In the genomic region with DNA sequence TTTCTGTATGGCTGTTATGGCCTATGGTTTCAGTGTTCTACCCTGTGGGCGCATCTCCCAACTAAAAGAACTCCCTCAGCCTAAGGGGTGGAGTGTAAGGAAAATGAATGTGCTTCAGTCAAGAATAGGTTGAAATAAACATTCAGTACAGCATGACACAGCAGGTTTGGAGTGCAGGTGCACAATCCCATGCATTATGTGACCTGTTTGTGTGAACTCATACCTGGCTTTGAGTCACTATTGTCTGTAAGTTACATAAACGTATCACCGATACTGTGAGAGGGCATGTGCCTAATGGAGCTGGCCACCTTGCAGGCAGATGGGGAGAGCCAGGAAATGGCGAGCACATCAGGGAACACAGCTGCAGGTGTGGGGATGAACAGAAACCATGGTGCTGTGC, we compare ENCODE assay signal across 1 cellular context.
TF ChIP-seq lines count a peak whose summit lies in the region.

No MANE protein-coding gene starts in this region.

TF ChIP-seq in GM23338, 12 proteins besides CTCF, POLR2A, EP300 and RAD21 (continued from another document):
- TF ChIP-seq, protein P1, sequence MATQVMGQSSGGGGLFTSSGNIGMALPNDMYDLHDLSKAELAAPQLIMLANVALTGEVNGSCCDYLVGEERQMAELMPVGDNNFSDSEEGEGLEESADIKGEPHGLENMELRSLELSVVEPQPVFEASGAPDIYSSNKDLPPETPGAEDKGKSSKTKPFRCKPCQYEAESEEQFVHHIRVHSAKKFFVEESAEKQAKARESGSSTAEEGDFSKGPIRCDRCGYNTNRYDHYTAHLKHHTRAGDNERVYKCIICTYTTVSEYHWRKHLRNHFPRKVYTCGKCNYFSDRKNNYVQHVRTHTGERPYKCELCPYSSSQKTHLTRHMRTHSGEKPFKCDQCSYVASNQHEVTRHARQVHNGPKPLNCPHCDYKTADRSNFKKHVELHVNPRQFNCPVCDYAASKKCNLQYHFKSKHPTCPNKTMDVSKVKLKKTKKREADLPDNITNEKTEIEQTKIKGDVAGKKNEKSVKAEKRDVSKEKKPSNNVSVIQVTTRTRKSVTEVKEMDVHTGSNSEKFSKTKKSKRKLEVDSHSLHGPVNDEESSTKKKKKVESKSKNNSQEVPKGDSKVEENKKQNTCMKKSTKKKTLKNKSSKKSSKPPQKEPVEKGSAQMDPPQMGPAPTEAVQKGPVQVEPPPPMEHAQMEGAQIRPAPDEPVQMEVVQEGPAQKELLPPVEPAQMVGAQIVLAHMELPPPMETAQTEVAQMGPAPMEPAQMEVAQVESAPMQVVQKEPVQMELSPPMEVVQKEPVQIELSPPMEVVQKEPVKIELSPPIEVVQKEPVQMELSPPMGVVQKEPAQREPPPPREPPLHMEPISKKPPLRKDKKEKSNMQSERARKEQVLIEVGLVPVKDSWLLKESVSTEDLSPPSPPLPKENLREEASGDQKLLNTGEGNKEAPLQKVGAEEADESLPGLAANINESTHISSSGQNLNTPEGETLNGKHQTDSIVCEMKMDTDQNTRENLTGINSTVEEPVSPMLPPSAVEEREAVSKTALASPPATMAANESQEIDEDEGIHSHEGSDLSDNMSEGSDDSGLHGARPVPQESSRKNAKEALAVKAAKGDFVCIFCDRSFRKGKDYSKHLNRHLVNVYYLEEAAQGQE (IDR thresholded peaks at IDR 0.05; ENCODE audit: unreplicated experiment): no peak
- no peak for TF ChIP-seq CREB1 (CRISPR knock-in tag; IDR thresholded peaks at IDR 0.05; ENCODE audit: low read depth)
- TF ChIP-seq, protein P2, sequence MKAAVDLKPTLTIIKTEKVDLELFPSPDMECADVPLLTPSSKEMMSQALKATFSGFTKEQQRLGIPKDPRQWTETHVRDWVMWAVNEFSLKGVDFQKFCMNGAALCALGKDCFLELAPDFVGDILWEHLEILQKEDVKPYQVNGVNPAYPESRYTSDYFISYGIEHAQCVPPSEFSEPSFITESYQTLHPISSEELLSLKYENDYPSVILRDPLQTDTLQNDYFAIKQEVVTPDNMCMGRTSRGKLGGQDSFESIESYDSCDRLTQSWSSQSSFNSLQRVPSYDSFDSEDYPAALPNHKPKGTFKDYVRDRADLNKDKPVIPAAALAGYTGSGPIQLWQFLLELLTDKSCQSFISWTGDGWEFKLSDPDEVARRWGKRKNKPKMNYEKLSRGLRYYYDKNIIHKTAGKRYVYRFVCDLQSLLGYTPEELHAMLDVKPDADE (IDR thresholded peaks at IDR 0.05): no peak
- TF ChIP-seq JUNB (IDR thresholded peaks at IDR 0.05; ENCODE audit: unreplicated experiment): no peak
- no peak for TF ChIP-seq POLR2AphosphoS5 (IDR thresholded peaks at IDR 0.05; ENCODE audit: low read depth)
